Comparison of ENCODE assay signal across 7 cellular contexts in genomic region chr1:27365372-27366112, GRCh38. TPM values are rescaled to one million over a fixed set of nuclear protein-coding genes. Genes with fewer than 3 reads are reported as not detected.
DNase-seq lines count a peak whose midpoint lies in the region; ATAC-seq lines count a peak whose summit lies in the region.

No MANE protein-coding gene starts in this region.

- no peaks in the 10 kb centered on the region for H3K9me3 Mint-ChIP-seq in activated T-cell treated with anti-CD3 and anti-CD28 coated beads, Interleukin-2, amount 50 U/mL, for 24 hours

- no peaks in the 10 kb centered on the region for H3K36me3 ChIP-seq in HUES64 (ENCODE audit: insufficient read depth, low read length)
- H3K36me3 ChIP-seq in esophagus (ENCODE audit: control insufficient read depth in 2 of 2, insufficient read depth in 2 of 2, low read length in 1 of 2): peaks cover 13 to 39% of the 10 kb centered on the region in 2 donors
- no peaks in the 10 kb centered on the region for H3K36me3 ChIP-seq in mucosa of stomach (ENCODE audit: control insufficient read depth, insufficient read depth, low read length)

- peak overlapping the region; percentile 84 for H3K4me3 ChIP-seq in HUES64 (ENCODE audit: low read length)
- H3K4me3 ChIP-seq in esophagus (ENCODE audit: low read depth in 1 of 2, low read length in 2 of 2): peak overlapping the region; percentile 72 to 88
- peak overlapping the region; percentile 31 for H3K4me3 ChIP-seq in mucosa of stomach (ENCODE audit: low read length)

- H3K9ac ChIP-seq in HUES64 (ENCODE audit: low read depth, low read length): 0 out of 2 replicates have a peak overlapping the region, but pooled peaks have one; percentile 63
- peak overlapping the region; percentile 68 for H3K9ac ChIP-seq in mucosa of stomach (ENCODE audit: low read length)

- WGBS in HUES64: 7% methylated on average over 40 of the region's 40 CpGs
- 2 to 3% methylated on average over 39 to 40 of the region's 40 CpGs for WGBS in esophagus, 2 donors

- peak; percentile 92 for DNase-seq in OCI-M1 (lab: John Stamatoyannopoulos, UW)
- DNase-seq in activated T-cell treated with anti-CD3 and anti-CD28 coated beads, Interleukin-2, amount 50 U/mL, for 24 hours: peak; percentile 88
- peak; percentile 89 for DNase-seq in stimulated activated CD8-positive, alpha-beta memory T cell treated with anti-CD3 and anti-CD28 coated beads, Interleukin-4, amount 100 ng/mL, for 48 hours

- H3K27ac ChIP-seq in HUES64 (ENCODE audit: low read depth, low read length) (no peak overlapping the region; the same call in 1 of the 2 replicates), esophagus (ENCODE audit: low read depth in 2 of 2, low read length in 1 of 2) (peak overlapping the region; percentile 96 to 100)

- no peaks in the 10 kb centered on the region for H3K9me3 ChIP-seq in HUES64 (ENCODE audit: insufficient read depth, low read depth, low read length)
- no peaks in the 10 kb centered on the region for H3K9me3 ChIP-seq in esophagus (ENCODE audit: control insufficient read depth in 2 of 2, insufficient read depth in 1 of 2, low read depth in 1 of 2, low read length in 1 of 2)
- no peaks in the 10 kb centered on the region for H3K9me3 ChIP-seq in mucosa of stomach (ENCODE audit: control insufficient read depth, low read length)

- H3K27me3 ChIP-seq in HUES64 (ENCODE audit: insufficient read depth, low read length) (peaks cover 18% of the 10 kb centered on the region), esophagus (ENCODE audit: control insufficient read depth in 1 of 2, insufficient read depth in 2 of 2, low read length in 2 of 2) (no peaks in the 10 kb centered on the region), mucosa of stomach (ENCODE audit: control insufficient read depth, insufficient read depth, low read length) (no peaks in the 10 kb centered on the region)

- H3K27ac Mint-ChIP-seq in activated T-cell treated with anti-CD3 and anti-CD28 coated beads, Interleukin-2, amount 50 U/mL, for 24 hours: peak overlapping the region; percentile 90

- peaks cover 18% of the 10 kb centered on the region for H3K4me1 ChIP-seq in HUES64 (ENCODE audit: insufficient read depth, low read length)
- peaks cover 6 to 23% of the 10 kb centered on the region in 2 donors for H3K4me1 ChIP-seq in esophagus (ENCODE audit: control insufficient read depth in 2 of 2, insufficient read depth in 2 of 2, low read length in 1 of 2)
- H3K4me1 ChIP-seq in mucosa of stomach (ENCODE audit: control insufficient read depth, insufficient read depth, low read length): peaks cover 22% of the 10 kb centered on the region

- ATAC-seq in GM18502 (IDR thresholded peaks at IDR 0.05; ENCODE audit: poor library complexity, unreplicated experiment): peak; percentile 36

- H3K27me3 Mint-ChIP-seq in activated T-cell treated with anti-CD3 and anti-CD28 coated beads, Interleukin-2, amount 50 U/mL, for 24 hours: no peaks in the 10 kb centered on the region

- H3K4me1 Mint-ChIP-seq in activated T-cell treated with anti-CD3 and anti-CD28 coated beads, Interleukin-2, amount 50 U/mL, for 24 hours (ENCODE audit: low read depth): peaks cover 26% of the 10 kb centered on the region

- H3K4me3 Mint-ChIP-seq in activated T-cell treated with anti-CD3 and anti-CD28 coated beads, Interleukin-2, amount 50 U/mL, for 24 hours: peak overlapping the region; percentile 86

- H3K36me3 Mint-ChIP-seq in activated T-cell treated with anti-CD3 and anti-CD28 coated beads, Interleukin-2, amount 50 U/mL, for 24 hours (ENCODE audit: low read depth): no peaks in the 10 kb centered on the region

RNA-seq across cellular contexts. Expression of gene MAP3K6, which starts 1.2 kb away (rescaled TPM):
- polyA plus RNA-seq in HUES64 (2013, experiment 1 of 2): 4.5 TPM
- polyA plus RNA-seq in HUES64 (2013, experiment 2 of 2): 9.9 TPM
- 100 to 1,000 TPM in 1 of 2 donors, 10 to 100 TPM in 1; 48.5 to 110 TPM for polyA plus RNA-seq in esophagus

RNA-seq across cellular contexts. Expression of gene FCN3, which starts 9.1 kb away (rescaled TPM):
- not detected for polyA plus RNA-seq in HUES64 (2013, experiment 1 of 2)
- not detected for polyA plus RNA-seq in HUES64 (2013, experiment 2 of 2)
- 1 to 10 TPM; 1.6 to 2.6 TPM for polyA plus RNA-seq in esophagus

RNA-seq across cellular contexts. Expression of gene CD164L2, which starts 17.6 kb away (rescaled TPM):
- polyA plus RNA-seq in HUES64 (2013, experiment 1 of 2): 0.55 TPM
- 0.63 TPM for polyA plus RNA-seq in HUES64 (2013, experiment 2 of 2)
- polyA plus RNA-seq in esophagus: 10 to 100 TPM; 10.5 to 14.5 TPM

RNA-seq across cellular contexts. Expression of gene SYTL1, which starts 23.7 kb away (rescaled TPM):
- polyA plus RNA-seq in HUES64 (2013, experiment 1 of 2): 5.5 TPM
- 5.3 TPM for polyA plus RNA-seq in HUES64 (2013, experiment 2 of 2)
- 100 to 1,000 TPM; 136 to 302 TPM for polyA plus RNA-seq in esophagus

RNA-seq across cellular contexts. Expression of gene GPR3, which starts 26.9 kb away (rescaled TPM):
- 7.0 TPM for polyA plus RNA-seq in HUES64 (2013, experiment 1 of 2)
- polyA plus RNA-seq in HUES64 (2013, experiment 2 of 2): 9.2 TPM
- under 1 TPM; 0.22 to 0.25 TPM for polyA plus RNA-seq in esophagus

Comparison
In these comparisons a context has a peak if more than half of its experiments do, and no peak if none do; other contexts are left out.
1. H3K4me3 ChIP-seq: peak in every context shown above with its lines; median percentile 84 in HUES64; 80 in esophagus; 31 in mucosa of stomach.